27 cellular contexts compared by ENCODE assay signal in the genomic region with DNA sequence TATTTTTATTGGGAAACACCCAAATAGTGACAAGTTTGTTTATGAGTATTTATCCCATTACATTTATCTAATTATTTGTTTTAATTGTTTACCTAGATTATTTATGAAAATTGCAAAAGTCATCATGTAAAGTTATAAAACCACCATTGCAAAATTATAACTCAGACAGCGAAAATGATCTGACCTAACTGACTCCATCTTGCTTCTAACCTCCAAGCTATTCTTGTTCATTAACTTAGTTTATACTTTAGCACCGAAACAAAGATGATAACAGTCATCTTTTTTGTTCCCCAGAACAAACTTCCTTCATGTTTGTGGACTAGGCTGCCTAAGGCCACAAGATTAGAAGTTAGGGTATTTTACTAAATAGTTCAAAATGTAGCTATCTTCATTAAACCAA.
"Had no signal": no experiment of that assay in that cellular context is flagged by ENCODE, and none has a peak within 500 bp of the region (broad histone marks: within the 10 kb centered on the region; RNA-seq: fewer than 3 reads in every experiment).

No MANE protein-coding gene starts in this region.

- H3K9me3 ChIP-seq: stomach, suprapubic skin, testis, thoracic aorta, thyroid gland, tibial artery, tibial nerve, transverse colon, upper lobe of left lung, upper lobe of right lung, uterus, vagina had no signal

- H3K4me1 ChIP-seq: testis, thyroid gland, tibial artery, transverse colon, upper lobe of left lung, upper lobe of right lung, uterus had no signal

- H3K27me3 ChIP-seq: stomach, suprapubic skin, testis, thyroid gland, tibial artery, tibial nerve, transverse colon, upper lobe of left lung, upper lobe of right lung, uterus, vagina had no signal

- DNase-seq: stimulated activated CD4-positive, alpha-beta T cell treated with anti-CD3 and anti-CD28 coated beads, Interleukin-2, amount 100 ng/mL, for 48 hours; stimulated activated CD4-positive, alpha-beta T cell treated with anti-CD3 and anti-CD28 coated beads, Interleukin-4, amount 100 ng/mL, for 1 hour; stimulated activated CD4-positive, alpha-beta T cell treated with anti-CD3 and anti-CD28 coated beads, Interleukin-4, amount 100 ng/mL, for 24 hours; stimulated activated CD4-positive, alpha-beta T cell treated with anti-CD3 and anti-CD28 coated beads, Interleukin-4, amount 100 ng/mL, for 4 hours; stimulated activated CD8-positive, alpha-beta memory T cell treated with anti-CD3 and anti-CD28 coated beads, Interleukin-4, amount 100 ng/mL, for 48 hours; stimulated activated naive B cell treated with anti-CD40 and anti-IgM and Interleukin-4, amounts not matched to agents 10 μg/mL and 1 μg/mL and 100 μg/mL, for 72 hours; stimulated activated naive CD4-positive, alpha-beta T cell; stimulated activated naive CD4-positive, alpha-beta T cell treated with Interleukin-2 at 50 U/mL for 16 hours; stimulated activated naive CD8-positive, alpha-beta T cell treated with anti-CD3 and anti-CD28 coated beads, Interleukin-15, amount 100 ng/mL, for 72 hours; stimulated activated naive CD8-positive, alpha-beta T cell treated with anti-CD3 and anti-CD28 coated beads, Interleukin-15, Interleukin-2, amounts not matched to agents 100 U/mL and 50 U/mL, for 24 hours; stomach; substantia nigra; testis; thyroid gland; tibial artery; transverse colon; trophoblast cell; upper lobe of left lung; upper lobe of right lung; uterus had no signal

- H3K4me3 ChIP-seq: stomach, suprapubic skin, testis, thoracic aorta, thyroid gland, tibial artery, tibial nerve, transverse colon, upper lobe of left lung, upper lobe of right lung, uterus, vagina had no signal

- H3K36me3 ChIP-seq: stomach, suprapubic skin, thoracic aorta, thyroid gland, tibial artery, tibial nerve, transverse colon, upper lobe of left lung, upper lobe of right lung, uterus, vagina had no signal

- H3K27ac ChIP-seq: stomach, suprapubic skin, testis, thoracic aorta, thyroid gland, tibial artery, tibial nerve, transverse colon, upper lobe of left lung, upper lobe of right lung, uterus, vagina had no signal

- FAIRE-seq: urothelium cell line had no signal

- ATAC-seq: stimulated activated effector memory CD8-positive, alpha-beta T cell treated with anti-CD3 and anti-CD28 coated beads, Interleukin-12 subunit alpha, Interleukin-12 subunit beta, amount 100 ng/mL, for 72 hours; stimulated activated memory B cell treated with anti-CD40 and anti-IgM and Interleukin-4, amounts not matched to agents 10 μg/mL and 1 μg/mL and 100 μg/mL, for 72 hours; stimulated activated naive B cell treated with anti-CD40 and anti-IgM and Interleukin-4, amounts not matched to agents 10 μg/mL and 1 μg/mL and 100 μg/mL, for 72 hours; stimulated activated naive CD8-positive, alpha-beta T cell treated with anti-CD3 and anti-CD28 coated beads, Interleukin-15, amount 100 ng/mL, for 72 hours; stimulated activated naive CD8-positive, alpha-beta T cell treated with anti-CD3 and anti-CD28 coated beads, Interleukin-15, Interleukin-2, amounts not matched to agents 100 U/mL and 50 U/mL, for 24 hours; upper lobe of right lung had no signal
